Comparison of ENCODE assay signal across 21 cellular contexts in the genomic region with DNA sequence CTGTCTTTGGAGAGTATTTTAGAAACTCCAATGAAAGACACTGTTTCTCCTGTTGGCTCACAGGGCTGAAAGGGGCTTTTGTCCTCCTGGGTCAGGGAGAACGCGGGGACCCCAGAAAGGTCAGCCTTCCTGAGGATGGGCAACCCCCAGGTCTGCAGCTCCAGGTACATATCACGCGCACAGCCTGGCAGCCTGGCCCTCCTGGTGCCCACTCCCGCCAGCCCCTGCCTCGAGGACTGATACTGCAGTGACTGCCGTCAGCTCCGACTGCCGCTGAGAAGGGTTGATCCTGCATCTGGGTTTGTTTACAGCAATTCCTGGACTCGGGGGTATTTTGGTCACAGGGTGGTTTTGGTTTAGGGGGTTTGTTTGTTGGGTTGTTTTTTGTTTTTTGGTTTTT. TPM values are rescaled to one million over a fixed set of nuclear protein-coding genes. Genes with fewer than 3 reads are reported as not detected.
"Had no signal": no experiment of that assay in that cellular context is flagged by ENCODE, and none has a peak within 500 bp of the region (broad histone marks: within the 10 kb centered on the region; RNA-seq: fewer than 3 reads in every experiment).

No MANE protein-coding gene starts in this region.

- H3K9ac ChIP-seq: SK-N-SH had no signal

- DNase-seq: KBM-7, MG63, NCI-H1092, NCI-H1105 treated with DMSO at 0.1 percent for 48 hours, NCI-H1436, NCI-H187, NCI-H2029, NCI-H2081 treated with DMSO at 0.1 percent for 48 hours, NCI-H2171, NCI-H226, NCI-H446, NCI-H510A, NCI-H69, NCI-H774, RPMI8226, SHP77, SK-N-SH, SW 1271 had no signal

- H3K4me2 ChIP-seq: SK-N-SH had no signal

- H3K36me3 ChIP-seq: MG63 had no signal

- H3K9me3 ChIP-seq: MG63, SK-N-SH had no signal

- H3K27me3 ChIP-seq: MG63 had no signal

- H3K4me3 ChIP-seq: MG63 had no signal

RNA-seq across cellular contexts. Expression of a gene that starts 58.5 kb away (rescaled TPM):
- total RNA-seq: HT-29, LHCN-M2, SK-MEL-5 had no signal
